2 cellular contexts compared by ENCODE assay signal in the genomic region with DNA sequence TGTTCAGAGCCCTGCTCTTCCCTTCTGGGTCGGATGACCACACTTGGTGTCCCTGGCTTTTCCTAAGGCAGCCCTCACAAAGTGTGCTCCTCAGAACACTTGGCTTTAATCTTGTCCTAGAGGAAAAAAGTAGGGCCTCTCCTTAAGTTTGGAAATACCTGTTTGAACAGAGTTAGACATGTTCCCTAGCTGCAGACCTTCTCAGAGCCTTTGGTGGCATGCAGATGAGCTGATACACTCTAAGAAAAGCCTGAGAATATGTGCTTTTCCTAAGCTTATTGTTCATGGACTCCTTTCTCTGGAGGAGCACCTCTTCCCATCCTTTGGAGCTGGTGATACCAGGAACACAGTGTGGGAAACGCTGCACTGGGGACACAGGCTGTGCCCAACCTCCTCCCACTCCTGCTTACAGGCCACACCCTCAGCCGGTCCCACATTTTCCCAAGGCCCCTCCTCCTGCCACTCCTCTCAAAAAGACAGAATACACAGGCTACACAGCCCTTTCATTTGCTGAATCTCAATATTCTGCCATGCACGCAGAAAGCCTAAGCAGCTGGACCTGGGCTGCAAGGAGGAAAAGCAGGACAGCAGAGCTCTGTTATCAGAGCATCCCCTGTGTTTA.
TF ChIP-seq lines count a peak whose summit lies in the region.

No MANE protein-coding gene starts in this region.

TF ChIP-seq in SK-N-SH, 30 proteins besides CTCF, POLR2A, EP300 and RAD21 (continued from another document):
- TF ChIP-seq, protein P1, sequence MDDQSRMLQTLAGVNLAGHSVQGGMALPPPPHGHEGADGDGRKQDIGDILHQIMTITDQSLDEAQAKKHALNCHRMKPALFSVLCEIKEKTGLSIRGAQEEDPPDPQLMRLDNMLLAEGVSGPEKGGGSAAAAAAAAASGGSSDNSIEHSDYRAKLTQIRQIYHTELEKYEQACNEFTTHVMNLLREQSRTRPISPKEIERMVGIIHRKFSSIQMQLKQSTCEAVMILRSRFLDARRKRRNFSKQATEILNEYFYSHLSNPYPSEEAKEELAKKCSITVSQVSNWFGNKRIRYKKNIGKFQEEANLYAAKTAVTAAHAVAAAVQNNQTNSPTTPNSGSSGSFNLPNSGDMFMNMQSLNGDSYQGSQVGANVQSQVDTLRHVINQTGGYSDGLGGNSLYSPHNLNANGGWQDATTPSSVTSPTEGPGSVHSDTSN (IDR thresholded peaks at IDR 0.05), result no peak
- TF ChIP-seq FOXM1 (IDR thresholded peaks at IDR 0.05; ENCODE audit: low read depth) (no peak), FOSL2 (IDR thresholded peaks at IDR 0.05; ENCODE audit: borderline replicate concordance, low read depth) (no peak), YY1 (IDR thresholded peaks at IDR 0.05; ENCODE audit: low read depth) (no peak)
- TF ChIP-seq, protein P2, sequence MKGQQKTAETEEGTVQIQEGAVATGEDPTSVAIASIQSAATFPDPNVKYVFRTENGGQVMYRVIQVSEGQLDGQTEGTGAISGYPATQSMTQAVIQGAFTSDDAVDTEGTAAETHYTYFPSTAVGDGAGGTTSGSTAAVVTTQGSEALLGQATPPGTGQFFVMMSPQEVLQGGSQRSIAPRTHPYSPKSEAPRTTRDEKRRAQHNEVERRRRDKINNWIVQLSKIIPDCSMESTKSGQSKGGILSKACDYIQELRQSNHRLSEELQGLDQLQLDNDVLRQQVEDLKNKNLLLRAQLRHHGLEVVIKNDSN (IDR thresholded peaks at IDR 0.05; ENCODE audit: borderline replicate concordance, low read depth), result no peak

TF ChIP-seq in SK-N-SH treated with all-trans-retinoic acid at 6 μM for 48 hours, 23 proteins besides CTCF, POLR2A, EP300 and RAD21 (continued from another document):
- TF ChIP-seq TOX (CRISPR knock-in tag; IDR thresholded peaks at IDR 0.05; ENCODE audit: borderline replicate concordance) (no peak), ZNF70 (CRISPR knock-in tag; IDR thresholded peaks at IDR 0.05) (no peak), CSDC2 (CRISPR knock-in tag; IDR thresholded peaks at IDR 0.05) (no peak), TCF4 (CRISPR knock-in tag; IDR thresholded peaks at IDR 0.05; ENCODE audit: borderline replicate concordance) (no peak), ZFP3 (CRISPR knock-in tag; IDR thresholded peaks at IDR 0.05) (no peak)
